1 cellular context compared by ENCODE assay signal in the genomic region with DNA sequence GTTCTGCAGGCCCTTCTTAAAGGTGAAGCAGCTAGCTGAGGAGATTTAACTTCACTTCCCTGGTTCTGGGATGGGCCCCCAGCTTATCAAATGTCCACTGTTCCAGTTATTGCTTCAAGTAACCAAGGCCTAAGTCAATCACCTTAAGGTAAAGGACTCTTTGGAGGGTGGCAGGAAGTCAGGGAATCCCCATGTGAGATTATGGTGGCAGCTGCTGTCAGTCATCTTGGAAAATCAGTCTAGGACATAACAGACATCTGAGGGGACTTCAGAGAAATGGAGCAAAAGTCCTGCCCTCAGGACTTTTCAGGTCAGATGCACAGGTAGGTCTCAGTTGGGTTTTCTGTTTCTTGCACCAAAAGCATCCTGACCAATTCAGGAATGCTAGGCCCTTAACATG.
TF ChIP-seq lines count a peak whose summit lies in the region.

No MANE protein-coding gene starts in this region.

TF ChIP-seq in GM23338, 12 proteins besides CTCF, POLR2A, EP300 and RAD21:
- TF ChIP-seq, protein P1, sequence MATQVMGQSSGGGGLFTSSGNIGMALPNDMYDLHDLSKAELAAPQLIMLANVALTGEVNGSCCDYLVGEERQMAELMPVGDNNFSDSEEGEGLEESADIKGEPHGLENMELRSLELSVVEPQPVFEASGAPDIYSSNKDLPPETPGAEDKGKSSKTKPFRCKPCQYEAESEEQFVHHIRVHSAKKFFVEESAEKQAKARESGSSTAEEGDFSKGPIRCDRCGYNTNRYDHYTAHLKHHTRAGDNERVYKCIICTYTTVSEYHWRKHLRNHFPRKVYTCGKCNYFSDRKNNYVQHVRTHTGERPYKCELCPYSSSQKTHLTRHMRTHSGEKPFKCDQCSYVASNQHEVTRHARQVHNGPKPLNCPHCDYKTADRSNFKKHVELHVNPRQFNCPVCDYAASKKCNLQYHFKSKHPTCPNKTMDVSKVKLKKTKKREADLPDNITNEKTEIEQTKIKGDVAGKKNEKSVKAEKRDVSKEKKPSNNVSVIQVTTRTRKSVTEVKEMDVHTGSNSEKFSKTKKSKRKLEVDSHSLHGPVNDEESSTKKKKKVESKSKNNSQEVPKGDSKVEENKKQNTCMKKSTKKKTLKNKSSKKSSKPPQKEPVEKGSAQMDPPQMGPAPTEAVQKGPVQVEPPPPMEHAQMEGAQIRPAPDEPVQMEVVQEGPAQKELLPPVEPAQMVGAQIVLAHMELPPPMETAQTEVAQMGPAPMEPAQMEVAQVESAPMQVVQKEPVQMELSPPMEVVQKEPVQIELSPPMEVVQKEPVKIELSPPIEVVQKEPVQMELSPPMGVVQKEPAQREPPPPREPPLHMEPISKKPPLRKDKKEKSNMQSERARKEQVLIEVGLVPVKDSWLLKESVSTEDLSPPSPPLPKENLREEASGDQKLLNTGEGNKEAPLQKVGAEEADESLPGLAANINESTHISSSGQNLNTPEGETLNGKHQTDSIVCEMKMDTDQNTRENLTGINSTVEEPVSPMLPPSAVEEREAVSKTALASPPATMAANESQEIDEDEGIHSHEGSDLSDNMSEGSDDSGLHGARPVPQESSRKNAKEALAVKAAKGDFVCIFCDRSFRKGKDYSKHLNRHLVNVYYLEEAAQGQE (IDR thresholded peaks at IDR 0.05; ENCODE audit: unreplicated experiment): no peak
- TF ChIP-seq, protein P2, sequence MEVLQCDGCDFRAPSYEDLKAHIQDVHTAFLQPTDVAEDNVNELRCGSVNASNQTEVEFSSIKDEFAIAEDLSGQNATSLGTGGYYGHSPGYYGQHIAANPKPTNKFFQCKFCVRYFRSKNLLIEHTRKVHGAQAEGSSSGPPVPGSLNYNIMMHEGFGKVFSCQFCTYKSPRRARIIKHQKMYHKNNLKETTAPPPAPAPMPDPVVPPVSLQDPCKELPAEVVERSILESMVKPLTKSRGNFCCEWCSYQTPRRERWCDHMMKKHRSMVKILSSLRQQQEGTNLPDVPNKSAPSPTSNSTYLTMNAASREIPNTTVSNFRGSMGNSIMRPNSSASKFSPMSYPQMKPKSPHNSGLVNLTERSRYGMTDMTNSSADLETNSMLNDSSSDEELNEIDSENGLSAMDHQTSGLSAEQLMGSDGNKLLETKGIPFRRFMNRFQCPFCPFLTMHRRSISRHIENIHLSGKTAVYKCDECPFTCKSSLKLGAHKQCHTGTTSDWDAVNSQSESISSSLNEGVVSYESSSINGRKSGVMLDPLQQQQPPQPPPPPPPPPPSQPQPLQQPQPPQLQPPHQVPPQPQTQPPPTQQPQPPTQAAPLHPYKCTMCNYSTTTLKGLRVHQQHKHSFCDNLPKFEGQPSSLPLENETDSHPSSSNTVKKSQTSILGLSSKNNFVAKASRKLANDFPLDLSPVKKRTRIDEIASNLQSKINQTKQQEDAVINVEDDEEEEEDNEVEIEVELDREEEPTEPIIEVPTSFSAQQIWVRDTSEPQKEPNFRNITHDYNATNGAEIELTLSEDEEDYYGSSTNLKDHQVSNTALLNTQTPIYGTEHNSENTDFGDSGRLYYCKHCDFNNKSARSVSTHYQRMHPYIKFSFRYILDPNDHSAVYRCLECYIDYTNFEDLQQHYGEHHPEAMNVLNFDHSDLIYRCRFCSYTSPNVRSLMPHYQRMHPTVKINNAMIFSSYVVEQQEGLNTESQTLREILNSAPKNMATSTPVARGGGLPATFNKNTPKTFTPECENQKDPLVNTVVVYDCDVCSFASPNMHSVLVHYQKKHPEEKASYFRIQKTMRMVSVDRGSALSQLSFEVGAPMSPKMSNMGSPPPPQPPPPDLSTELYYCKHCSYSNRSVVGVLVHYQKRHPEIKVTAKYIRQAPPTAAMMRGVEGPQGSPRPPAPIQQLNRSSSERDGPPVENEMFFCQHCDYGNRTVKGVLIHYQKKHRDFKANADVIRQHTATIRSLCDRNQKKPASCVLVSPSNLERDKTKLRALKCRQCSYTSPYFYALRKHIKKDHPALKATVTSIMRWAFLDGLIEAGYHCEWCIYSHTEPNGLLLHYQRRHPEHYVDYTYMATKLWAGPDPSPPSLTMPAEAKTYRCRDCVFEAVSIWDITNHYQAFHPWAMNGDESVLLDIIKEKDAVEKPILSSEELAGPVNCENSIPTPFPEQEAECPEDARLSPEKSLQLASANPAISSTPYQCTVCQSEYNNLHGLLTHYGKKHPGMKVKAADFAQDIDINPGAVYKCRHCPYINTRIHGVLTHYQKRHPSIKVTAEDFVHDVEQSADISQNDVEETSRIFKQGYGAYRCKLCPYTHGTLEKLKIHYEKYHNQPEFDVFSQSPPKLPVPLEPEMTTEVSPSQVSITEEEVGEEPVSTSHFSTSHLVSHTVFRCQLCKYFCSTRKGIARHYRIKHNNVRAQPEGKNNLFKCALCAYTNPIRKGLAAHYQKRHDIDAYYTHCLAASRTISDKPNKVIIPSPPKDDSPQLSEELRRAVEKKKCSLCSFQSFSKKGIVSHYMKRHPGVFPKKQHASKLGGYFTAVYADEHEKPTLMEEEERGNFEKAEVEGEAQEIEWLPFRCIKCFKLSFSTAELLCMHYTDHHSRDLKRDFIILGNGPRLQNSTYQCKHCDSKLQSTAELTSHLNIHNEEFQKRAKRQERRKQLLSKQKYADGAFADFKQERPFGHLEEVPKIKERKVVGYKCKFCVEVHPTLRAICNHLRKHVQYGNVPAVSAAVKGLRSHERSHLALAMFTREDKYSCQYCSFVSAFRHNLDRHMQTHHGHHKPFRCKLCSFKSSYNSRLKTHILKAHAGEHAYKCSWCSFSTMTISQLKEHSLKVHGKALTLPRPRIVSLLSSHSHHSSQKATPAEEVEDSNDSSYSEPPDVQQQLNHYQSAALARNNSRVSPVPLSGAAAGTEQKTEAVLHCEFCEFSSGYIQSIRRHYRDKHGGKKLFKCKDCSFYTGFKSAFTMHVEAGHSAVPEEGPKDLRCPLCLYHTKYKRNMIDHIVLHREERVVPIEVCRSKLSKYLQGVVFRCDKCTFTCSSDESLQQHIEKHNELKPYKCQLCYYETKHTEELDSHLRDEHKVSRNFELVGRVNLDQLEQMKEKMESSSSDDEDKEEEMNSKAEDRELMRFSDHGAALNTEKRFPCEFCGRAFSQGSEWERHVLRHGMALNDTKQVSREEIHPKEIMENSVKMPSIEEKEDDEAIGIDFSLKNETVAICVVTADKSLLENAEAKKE (CRISPR knock-in tag; IDR thresholded peaks at IDR 0.05): no peak
- TF ChIP-seq EZH2phosphoT487 (IDR thresholded peaks at IDR 0.05; ENCODE audit: unreplicated experiment) (no peak), POLR2AphosphoS5 (IDR thresholded peaks at IDR 0.05; ENCODE audit: low read depth) (no peak), EZH2 (IDR thresholded peaks at IDR 0.05; ENCODE audit: low read depth, unreplicated experiment) (no peak), ZNF331 (CRISPR knock-in tag; IDR thresholded peaks at IDR 0.05; ENCODE audit: low read depth) (no peak), ZNF114 (CRISPR knock-in tag; IDR thresholded peaks at IDR 0.05) (no peak), STAT1 (IDR thresholded peaks at IDR 0.05; ENCODE audit: unreplicated experiment) (no peak), CREB1 (CRISPR knock-in tag; IDR thresholded peaks at IDR 0.05; ENCODE audit: low read depth) (no peak)
- TF ChIP-seq, protein P3, sequence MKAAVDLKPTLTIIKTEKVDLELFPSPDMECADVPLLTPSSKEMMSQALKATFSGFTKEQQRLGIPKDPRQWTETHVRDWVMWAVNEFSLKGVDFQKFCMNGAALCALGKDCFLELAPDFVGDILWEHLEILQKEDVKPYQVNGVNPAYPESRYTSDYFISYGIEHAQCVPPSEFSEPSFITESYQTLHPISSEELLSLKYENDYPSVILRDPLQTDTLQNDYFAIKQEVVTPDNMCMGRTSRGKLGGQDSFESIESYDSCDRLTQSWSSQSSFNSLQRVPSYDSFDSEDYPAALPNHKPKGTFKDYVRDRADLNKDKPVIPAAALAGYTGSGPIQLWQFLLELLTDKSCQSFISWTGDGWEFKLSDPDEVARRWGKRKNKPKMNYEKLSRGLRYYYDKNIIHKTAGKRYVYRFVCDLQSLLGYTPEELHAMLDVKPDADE (IDR thresholded peaks at IDR 0.05): no peak
